ENCODE assay signal across 22 cellular contexts in genomic region chr4:150940123-150940522, GRCh38.
DNase-seq lines count a peak whose midpoint lies in the region; ATAC-seq and TF ChIP-seq lines count a peak whose summit lies in the region.
"Had no signal": no experiment of that assay in that cellular context is flagged by ENCODE, and none has a peak within 500 bp of the region (broad histone marks: within the 10 kb centered on the region; RNA-seq: fewer than 3 reads in every experiment).

No MANE protein-coding gene starts in this region.

- H4K20me1 ChIP-seq in DND-41 (ENCODE audit: insufficient read depth, low read length): 0 out of 2 replicates have a peak, but pooled peaks cover 7% of the 10 kb centered on the region

- no peak for TF ChIP-seq CTCF in DND-41 (IDR thresholded peaks at IDR 0.05; ENCODE audit: borderline replicate concordance, extremely low read depth, low read length, poor library complexity, severe bottlenecking)
- no peak for TF ChIP-seq CTCF in esophagus muscularis mucosa (IDR thresholded peaks at IDR 0.05)

- no peak for TF ChIP-seq POLR2A in esophagus muscularis mucosa (IDR thresholded peaks at IDR 0.05; ENCODE audit: low read depth)

- no peak overlapping the region for H3K27ac ChIP-seq in DND-41 (ENCODE audit: low read length)
- no peak overlapping the region for H3K27ac ChIP-seq in esophagus muscularis mucosa (replicated peaks in 1 of 4)
- H3K27ac ChIP-seq: 22Rv1; A549; BLaER1 treated with 17β-estradiol and CSF1 and Interleukin-3, amounts not matched to agents 10 nM and 100 nM had no signal

- no peaks in the 10 kb centered on the region for H3K4me1 ChIP-seq in DND-41 (ENCODE audit: insufficient read depth, low read length)
- peaks cover 0 to 4% (median 0%) of the 10 kb centered on the region in 4 donors for H3K4me1 ChIP-seq in esophagus muscularis mucosa
- H3K4me1 ChIP-seq: A549; BLaER1 treated with 17β-estradiol and CSF1 and Interleukin-3, amounts not matched to agents 10 nM and 100 nM had no signal

- H3K36me3 ChIP-seq in DND-41 (ENCODE audit: insufficient read depth, low read length): no peaks in the 10 kb centered on the region
- no peaks in the 10 kb centered on the region for H3K36me3 ChIP-seq in esophagus muscularis mucosa
- H3K36me3 ChIP-seq: BLaER1 treated with 17β-estradiol and CSF1 and Interleukin-3, amounts not matched to agents 10 nM and 100 nM had no signal

- peaks cover 17 to 65% (median 52%) of the 10 kb centered on the region in 4 donors for H3K4me1 Mint-ChIP-seq in naive thymus-derived CD8-positive, alpha-beta T cell

- H3K4me3 Mint-ChIP-seq in naive thymus-derived CD8-positive, alpha-beta T cell: no peak overlapping the region
- H3K4me3 Mint-ChIP-seq: B cell; CD14-positive monocyte; CD4-positive, CD25-positive, alpha-beta regulatory T cell had no signal

- H3K79me2 ChIP-seq in DND-41 (ENCODE audit: insufficient read depth, low read length): 0 out of 2 replicates have a peak, but pooled peaks cover 2% of the 10 kb centered on the region

- H3K9me3 ChIP-seq in DND-41 (ENCODE audit: insufficient read depth, low read length, severe bottlenecking) (no peaks in the 10 kb centered on the region), esophagus muscularis mucosa (no peaks in the 10 kb centered on the region)
- H3K9me3 ChIP-seq: A549; BLaER1 treated with 17β-estradiol and CSF1 and Interleukin-3, amounts not matched to agents 10 nM and 100 nM had no signal

- H3K27me3 Mint-ChIP-seq in naive thymus-derived CD8-positive, alpha-beta T cell: no peaks in the 10 kb centered on the region
- H3K27me3 Mint-ChIP-seq: B cell; CD4-positive, alpha-beta memory T cell; CD4-positive, CD25-positive, alpha-beta regulatory T cell; CD8-positive, alpha-beta memory T cell had no signal

- no peaks in the 10 kb centered on the region for H3K9me3 Mint-ChIP-seq in naive thymus-derived CD8-positive, alpha-beta T cell
- H3K9me3 Mint-ChIP-seq: CD4-positive, alpha-beta memory T cell; CD4-positive, CD25-positive, alpha-beta regulatory T cell; CD8-positive, alpha-beta memory T cell had no signal

- intact Hi-C loops in esophagus muscularis mucosa (cut with DNase I): no loop called here

- POLR2A ChIA-PET in naive thymus-derived CD8-positive, alpha-beta T cell (lab: Charles Lee): no interaction called here

- peaks cover 0 to 2% (median 0%) of the 10 kb centered on the region in 3 donors for H3K36me3 Mint-ChIP-seq in naive thymus-derived CD8-positive, alpha-beta T cell
- H3K36me3 Mint-ChIP-seq: CD14-positive monocyte had no signal

- no peaks in the 10 kb centered on the region for H3K27me3 ChIP-seq in DND-41 (ENCODE audit: insufficient read depth, low read length, poor library complexity)
- no peaks in the 10 kb centered on the region for H3K27me3 ChIP-seq in esophagus muscularis mucosa
- H3K27me3 ChIP-seq: BLaER1 treated with 17β-estradiol and CSF1 and Interleukin-3, amounts not matched to agents 10 nM and 100 nM had no signal

- no peak overlapping the region for H3K4me3 ChIP-seq in DND-41 (ENCODE audit: low read depth in 1 of 2, low read length in 2 of 2)
- no peak overlapping the region for H3K4me3 ChIP-seq in esophagus muscularis mucosa
- H3K4me3 ChIP-seq: A549; BLaER1 treated with 17β-estradiol and CSF1 and Interleukin-3, amounts not matched to agents 10 nM and 100 nM had no signal

- no peak overlapping the region for H3K4me2 ChIP-seq in DND-41 (ENCODE audit: insufficient read depth, low read length)
- H3K4me2 ChIP-seq: A549; BLaER1 treated with 17β-estradiol and CSF1 and Interleukin-3, amounts not matched to agents 10 nM and 100 nM had no signal

- H2AFZ ChIP-seq in DND-41 (ENCODE audit: low read depth, low read length): no peak overlapping the region

- no peak overlapping the region for H3K9ac ChIP-seq in DND-41 (ENCODE audit: low read depth, low read length)
- H3K9ac ChIP-seq: BLaER1 treated with 17β-estradiol and CSF1 and Interleukin-3, amounts not matched to agents 10 nM and 100 nM had no signal

- H3K27ac Mint-ChIP-seq in naive thymus-derived CD8-positive, alpha-beta T cell: peak overlapping the region in 2 of 10 donors; percentile 27 to 64
- H3K27ac Mint-ChIP-seq: B cell had no signal

- DNase-seq in NCI-H82 (lab: John Stamatoyannopoulos, UW) (peak; percentile 10), NCI-H82 treated with DMSO at 0.1 percent for 48 hours (lab: John Stamatoyannopoulos, UW; ENCODE audit: unreplicated experiment) (no peak), DND-41 (peak; percentile 27), OCI-M1 (lab: John Stamatoyannopoulos, UW) (peak; percentile 51), esophagus muscularis mucosa (ENCODE audit: extremely low spot score) (no peak), C1 segment of cervical spinal cord (lab: John Stamatoyannopoulos, UW) (no peak)
- peak in 1 of 10 donors; percentile 5 for DNase-seq in naive thymus-derived CD8-positive, alpha-beta T cell
- DNase-seq: AML-193; CD4-positive, alpha-beta memory T cell; CD4-positive, CD25-positive, alpha-beta regulatory T cell; CD8-positive, alpha-beta memory T cell; COR-L47; DMS 273 treated with DMSO at 0.1 percent for 48 hours; DMS153; DMS53; DMS79; GF-D8 had no signal

- TF ChIP-seq EP300 in esophagus muscularis mucosa (IDR thresholded peaks at IDR 0.05): no peak

- peak; percentile 77; the same call in 2 of the 3 replicates for ATAC-seq in DND-41 (ENCODE audit: insufficient read depth, low read depth)
- peak; percentile 35 to 49 for ATAC-seq in naive thymus-derived CD8-positive, alpha-beta T cell
- ATAC-seq: A549 had no signal

Comparison
In these comparisons a context has a peak if more than half of its experiments do, and no peak if none do; other contexts are left out.
1. DNase-seq: peak in NCI-H82 (single experiment), DND-41 (single experiment) and OCI-M1 (single experiment); none in NCI-H82 treated with DMSO at 0.1 percent for 48 hours (single experiment), esophagus muscularis mucosa (single experiment) and C1 segment of cervical spinal cord (0 of 14).